Comparison of ENCODE assay signal across 21 cellular contexts in genomic region chr3:178100881-178101280, GRCh38.
"Had no signal": no experiment of that assay in that cellular context is flagged by ENCODE, and none has a peak within 500 bp of the region (broad histone marks: within the 10 kb centered on the region; RNA-seq: fewer than 3 reads in every experiment).

No MANE protein-coding gene starts in this region.

- H3K4me3 Mint-ChIP-seq: activated CD4-positive, alpha-beta T cell treated with anti-CD3 and anti-CD28 coated beads for 36 hours; activated naive CD4-positive, alpha-beta T cell treated with anti-CD3 and anti-CD28 coated beads, Interleukin-2, amount 50 U/mL, for 24 hours; dendritic cell treated with granulocyte-macrophage colony-stimulating factor and Interleukin-4, amounts not matched to agents 40 ng/mL and 50 ng/mL, for 4 days; neural crest cell; stimulated activated effector memory CD8-positive, alpha-beta T cell treated with anti-CD3 and anti-CD28 coated beads, Interleukin-12 subunit alpha, Interleukin-12 subunit beta, amount 100 ng/mL, for 72 hours; T-helper 2 cell treated with Interferon-gamma antibody and Interleukin-4, amounts not matched to agents 5 μg/mL and 100 μg/mL, for 36 hours; type B pancreatic cell; WTC11 had no signal

- DNase-seq: activated CD4-positive, alpha-beta T cell treated with anti-CD3 and anti-CD28 coated beads for 36 hours; activated CD4-positive, alpha-beta T cell treated with anti-CD3 and anti-CD28 coated beads, Interleukin-2, amount 50 U/mL, for 48 hours; activated gamma-delta T cell; effector memory CD4-positive, alpha-beta T cell; heart right ventricle; left lung; midbrain; right cardiac atrium; stimulated activated CD4-positive, alpha-beta T cell treated with anti-CD3 and anti-CD28 coated beads, Interleukin-4, amount 100 ng/mL, for 24 hours; stomach had no signal

- H3K4me3 ChIP-seq: cardiac muscle cell, esophagus muscularis mucosa, heart right ventricle, left lung, skin epidermis, stomach had no signal

- ATAC-seq: activated CD4-positive, alpha-beta T cell treated with anti-CD3 and anti-CD28 coated beads for 36 hours; heart right ventricle; left lung; right cardiac atrium; stimulated activated effector memory CD8-positive, alpha-beta T cell treated with anti-CD3 and anti-CD28 coated beads, Interleukin-12 subunit alpha, Interleukin-12 subunit beta, amount 100 ng/mL, for 72 hours; WTC11 had no signal

- H3K27ac Mint-ChIP-seq: activated CD4-positive, alpha-beta T cell treated with anti-CD3 and anti-CD28 coated beads for 36 hours; activated naive CD4-positive, alpha-beta T cell treated with anti-CD3 and anti-CD28 coated beads, Interleukin-2, amount 50 U/mL, for 24 hours; dendritic cell treated with granulocyte-macrophage colony-stimulating factor and Interleukin-4, amounts not matched to agents 40 ng/mL and 50 ng/mL, for 4 days; progenitor cell of endocrine pancreas; stimulated activated effector memory CD8-positive, alpha-beta T cell treated with anti-CD3 and anti-CD28 coated beads, Interleukin-12 subunit alpha, Interleukin-12 subunit beta, amount 100 ng/mL, for 72 hours; T-helper 2 cell treated with Interferon-gamma antibody and Interleukin-4, amounts not matched to agents 5 μg/mL and 100 μg/mL, for 36 hours; type B pancreatic cell had no signal

- H3K9me3 Mint-ChIP-seq: activated naive CD4-positive, alpha-beta T cell treated with anti-CD3 and anti-CD28 coated beads, Interleukin-2, amount 50 U/mL, for 24 hours; dendritic cell treated with granulocyte-macrophage colony-stimulating factor and Interleukin-4, amounts not matched to agents 40 ng/mL and 50 ng/mL, for 4 days; stimulated activated effector memory CD8-positive, alpha-beta T cell treated with anti-CD3 and anti-CD28 coated beads, Interleukin-12 subunit alpha, Interleukin-12 subunit beta, amount 100 ng/mL, for 72 hours; T-helper 2 cell treated with Interferon-gamma antibody and Interleukin-4, amounts not matched to agents 5 μg/mL and 100 μg/mL, for 36 hours; type B pancreatic cell; WTC11 had no signal

- H3K27ac ChIP-seq: cardiac muscle cell, esophagus muscularis mucosa, heart right ventricle, left lung, skin epidermis, stomach had no signal

- H3K9me3 ChIP-seq: esophagus muscularis mucosa, heart right ventricle, left lung, stomach had no signal

- H3K4me1 ChIP-seq: left lung had no signal

- H3K27me3 Mint-ChIP-seq: activated CD4-positive, alpha-beta T cell treated with anti-CD3 and anti-CD28 coated beads for 36 hours; activated naive CD4-positive, alpha-beta T cell treated with anti-CD3 and anti-CD28 coated beads, Interleukin-2, amount 50 U/mL, for 24 hours; dendritic cell treated with granulocyte-macrophage colony-stimulating factor and Interleukin-4, amounts not matched to agents 40 ng/mL and 50 ng/mL, for 4 days; progenitor cell of endocrine pancreas; type B pancreatic cell had no signal

- H3K36me3 ChIP-seq: cardiac muscle cell, esophagus muscularis mucosa, heart right ventricle, left lung, stomach had no signal

- H3K4me1 Mint-ChIP-seq: activated naive CD4-positive, alpha-beta T cell treated with anti-CD3 and anti-CD28 coated beads, Interleukin-2, amount 50 U/mL, for 24 hours; stimulated activated effector memory CD8-positive, alpha-beta T cell treated with anti-CD3 and anti-CD28 coated beads, Interleukin-12 subunit alpha, Interleukin-12 subunit beta, amount 100 ng/mL, for 72 hours had no signal

- H3K27me3 ChIP-seq: cardiac muscle cell, esophagus muscularis mucosa, heart right ventricle, left lung, stomach had no signal

- H3K36me3 Mint-ChIP-seq: activated naive CD4-positive, alpha-beta T cell treated with anti-CD3 and anti-CD28 coated beads, Interleukin-2, amount 50 U/mL, for 24 hours; stimulated activated effector memory CD8-positive, alpha-beta T cell treated with anti-CD3 and anti-CD28 coated beads, Interleukin-12 subunit alpha, Interleukin-12 subunit beta, amount 100 ng/mL, for 72 hours; type B pancreatic cell; WTC11 had no signal
